14 cellular contexts compared by ENCODE assay signal in the genomic region with DNA sequence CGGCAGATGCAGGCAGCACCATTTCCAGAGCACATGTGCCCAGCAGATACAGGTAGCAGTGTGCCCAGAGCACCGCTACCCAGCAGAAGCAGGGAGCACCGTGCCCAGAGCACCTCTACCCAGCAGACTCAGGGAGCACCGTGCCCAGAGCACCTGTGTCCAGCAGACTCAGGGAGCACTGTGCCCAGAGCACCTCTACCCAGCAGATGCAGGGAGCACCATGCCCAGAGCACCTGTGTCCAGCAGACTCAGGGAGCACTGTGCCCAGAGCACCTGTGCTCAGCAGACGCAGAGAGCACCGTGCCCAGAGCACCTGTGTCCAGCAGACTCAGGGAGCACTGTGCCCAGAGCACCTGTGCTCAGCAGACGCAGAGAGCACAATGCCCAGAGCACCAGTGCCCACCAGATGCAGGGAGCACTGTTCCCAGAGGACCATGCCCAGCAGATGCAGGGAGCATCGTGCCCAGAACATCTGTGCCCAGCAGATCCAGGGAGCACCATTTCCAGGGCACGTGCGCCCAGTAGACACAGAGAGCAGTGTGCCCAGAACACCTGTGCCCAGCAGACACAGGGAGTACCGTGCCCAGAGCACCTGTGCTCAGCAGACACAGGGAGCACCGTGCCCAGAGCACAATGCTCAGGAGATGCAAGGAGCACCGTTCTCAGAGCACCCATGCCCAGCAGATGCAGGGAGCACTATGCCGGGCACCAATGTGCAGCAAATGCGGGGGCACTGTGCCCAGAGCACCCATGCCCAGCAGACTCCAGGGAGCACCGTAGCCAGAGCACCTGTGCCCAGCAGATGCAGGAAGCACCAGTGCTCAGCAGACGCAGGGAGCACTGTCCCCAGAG.
"Had no signal": no experiment of that assay in that cellular context is flagged by ENCODE, and none has a peak within 500 bp of the region (broad histone marks: within the 10 kb centered on the region; RNA-seq: fewer than 3 reads in every experiment).

No MANE protein-coding gene starts in this region.

- H3K9me3 ChIP-seq: ascending aorta, esophagus squamous epithelium, left lung, thyroid gland, uterus had no signal

- ATAC-seq: left lung had no signal

- H3K4me3 Mint-ChIP-seq: activated CD4-positive, alpha-beta T cell treated with anti-CD3 and anti-CD28 coated beads, Interleukin-2, amount 10 ng/mL, durations not matched to agents 24 days and 14 days; nephron progenitor cell had no signal

- H3K27ac ChIP-seq: ascending aorta, esophagus squamous epithelium, left lung, thyroid gland, uterus, VCaP had no signal

- H3K4me1 Mint-ChIP-seq: activated CD4-positive, alpha-beta T cell treated with anti-CD3 and anti-CD28 coated beads, Interleukin-2, amount 10 ng/mL, durations not matched to agents 24 days and 14 days had no signal

- H3K27ac Mint-ChIP-seq: activated CD4-positive, alpha-beta T cell treated with anti-CD3 and anti-CD28 coated beads, Interleukin-2, amount 10 ng/mL, durations not matched to agents 24 days and 14 days; nephron progenitor cell had no signal

- H3K27me3 Mint-ChIP-seq: activated CD4-positive, alpha-beta T cell treated with anti-CD3 and anti-CD28 coated beads, Interleukin-2, amount 10 ng/mL, durations not matched to agents 24 days and 14 days had no signal

- H3K9me3 Mint-ChIP-seq: activated CD4-positive, alpha-beta T cell treated with anti-CD3 and anti-CD28 coated beads, Interleukin-2, amount 10 ng/mL, durations not matched to agents 24 days and 14 days; nephron progenitor cell had no signal

- H3K36me3 ChIP-seq: uterus had no signal

- H3K4me1 ChIP-seq: ascending aorta, esophagus squamous epithelium, left lung, uterus had no signal

- H3K27me3 ChIP-seq: ascending aorta, esophagus squamous epithelium, left lung, thyroid gland, uterus had no signal

- H3K4me3 ChIP-seq: ascending aorta, esophagus squamous epithelium, left lung, thyroid gland, uterus had no signal

- DNase-seq: activated CD4-positive, alpha-beta T cell treated with anti-CD3 and anti-CD28 coated beads, Interleukin-2, amount 10 ng/mL, durations not matched to agents 24 days and 14 days; activated gamma-delta T cell; activated T-cell treated with anti-CD3 and anti-CD28 coated beads for 4 hours; esophagus squamous epithelium; foreskin fibroblast; head of caudate nucleus; left lung; mesenchymal stem cell; nephron progenitor cell; stimulated activated CD4-positive, alpha-beta T cell treated with anti-CD3 and anti-CD28 coated beads, Interleukin-4, amount 100 ng/mL, for 24 hours; thyroid gland; uterus had no signal
